In the genomic region with DNA sequence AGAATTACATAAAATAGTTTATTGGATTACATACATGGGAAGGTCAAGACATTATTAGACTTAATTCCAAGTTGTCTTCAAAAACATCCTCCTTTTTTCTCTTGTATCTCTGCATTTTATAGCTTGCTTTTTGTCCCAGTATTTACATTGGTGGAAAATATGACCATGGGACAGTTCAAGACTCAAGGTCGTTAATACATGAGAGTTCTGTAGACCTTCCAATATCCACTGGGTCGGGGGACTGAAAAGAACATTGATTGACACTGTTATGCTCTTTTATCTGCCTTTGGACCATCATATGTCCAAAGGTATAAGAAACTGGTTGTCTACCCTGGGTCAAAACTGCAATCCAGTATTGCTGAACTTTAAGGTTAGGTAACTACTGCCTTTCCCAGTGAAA, we compare ENCODE assay signal across 1 cellular context.
TF ChIP-seq lines count a peak whose summit lies in the region.

No MANE protein-coding gene starts in this region.

TF ChIP-seq in HepG2, 621 proteins besides CTCF, POLR2A, EP300 and RAD21 (continued from another document and continues in another):
- TF ChIP-seq, protein P1, sequence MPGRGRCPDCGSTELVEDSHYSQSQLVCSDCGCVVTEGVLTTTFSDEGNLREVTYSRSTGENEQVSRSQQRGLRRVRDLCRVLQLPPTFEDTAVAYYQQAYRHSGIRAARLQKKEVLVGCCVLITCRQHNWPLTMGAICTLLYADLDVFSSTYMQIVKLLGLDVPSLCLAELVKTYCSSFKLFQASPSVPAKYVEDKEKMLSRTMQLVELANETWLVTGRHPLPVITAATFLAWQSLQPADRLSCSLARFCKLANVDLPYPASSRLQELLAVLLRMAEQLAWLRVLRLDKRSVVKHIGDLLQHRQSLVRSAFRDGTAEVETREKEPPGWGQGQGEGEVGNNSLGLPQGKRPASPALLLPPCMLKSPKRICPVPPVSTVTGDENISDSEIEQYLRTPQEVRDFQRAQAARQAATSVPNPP (CRISPR knock-in tag; IDR thresholded peaks at IDR 0.05), result no peak
- TF ChIP-seq RNF2 (conservative IDR thresholded peaks at IDR 0.05; ENCODE audit: low read depth) (no peak), BRD4 (CRISPR knock-in tag; IDR thresholded peaks at IDR 0.05) (no peak), ZNF816 (CRISPR knock-in tag; IDR thresholded peaks at IDR 0.05; ENCODE audit: borderline replicate concordance) (no peak), TEAD2 (CRISPR knock-in tag; IDR thresholded peaks at IDR 0.05) (no peak), MXI1 (IDR thresholded peaks at IDR 0.05; ENCODE audit: borderline replicate concordance, low read depth, low read length) (no peak), HNRNPUL1 (IDR thresholded peaks at IDR 0.05; ENCODE audit: low read depth, low read length) (no peak), ARID5B (CRISPR knock-in tag; IDR thresholded peaks at IDR 0.05) (peak; percentile 66), FOXP1 (IDR thresholded peaks at IDR 0.05) (no peak), FOXP1 (CRISPR knock-in tag; IDR thresholded peaks at IDR 0.05) (no peak), GATAD2A (CRISPR knock-in tag; IDR thresholded peaks at IDR 0.05) (peak; percentile 53; the same call in 1 of the 2 replicates), ATAD3A (CRISPR knock-in tag; IDR thresholded peaks at IDR 0.05) (no peak), HMG20A (CRISPR knock-in tag; IDR thresholded peaks at IDR 0.05; ENCODE audit: borderline replicate concordance) (peak; percentile 39; the same call in 1 of the 2 replicates), CREB1 (IDR thresholded peaks at IDR 0.05) (no peak), CREB1 (CRISPR knock-in tag; IDR thresholded peaks at IDR 0.05) (no peak), ZNF276 (CRISPR knock-in tag; IDR thresholded peaks at IDR 0.05; ENCODE audit: low read depth) (no peak), ETV6 (CRISPR knock-in tag; conservative IDR thresholded peaks at IDR 0.05) (no peak), TMF1 (CRISPR knock-in tag; IDR thresholded peaks at IDR 0.05; ENCODE audit: low read depth) (no peak), SALL2 (CRISPR knock-in tag; IDR thresholded peaks at IDR 0.05) (no peak), ZFP41 (CRISPR knock-in tag; IDR thresholded peaks at IDR 0.05; ENCODE audit: borderline replicate concordance) (no peak), SNRNP70 (IDR thresholded peaks at IDR 0.05; ENCODE audit: low read depth, low read length) (no peak), MAFG (CRISPR knock-in tag; IDR thresholded peaks at IDR 0.05) (no peak), ZNF446 (CRISPR knock-in tag; IDR thresholded peaks at IDR 0.05) (no peak), SUZ12 (IDR thresholded peaks at IDR 0.05; ENCODE audit: low read depth, low read length) (no peak), ZBTB25 (CRISPR knock-in tag; IDR thresholded peaks at IDR 0.05) (0 out of 2 replicates have a peak, but pooled peaks have one; percentile 21), ZSCAN9 (CRISPR knock-in tag; IDR thresholded peaks at IDR 0.05; ENCODE audit: borderline replicate concordance) (0 out of 2 replicates have a peak, but pooled peaks have one; percentile 39), RCOR2 (CRISPR knock-in tag; IDR thresholded peaks at IDR 0.05) (no peak), ZBTB38 (CRISPR knock-in tag; IDR thresholded peaks at IDR 0.05) (no peak), ZNF329 (CRISPR knock-in tag; IDR thresholded peaks at IDR 0.05; ENCODE audit: low read depth) (no peak), ZNF644 (CRISPR knock-in tag; IDR thresholded peaks at IDR 0.05; ENCODE audit: low read depth) (peak; percentile 33; the same call in 1 of the 2 replicates), ZNF660 (CRISPR knock-in tag; IDR thresholded peaks at IDR 0.05; ENCODE audit: borderline replicate concordance, low read depth) (no peak), MXD4 (CRISPR knock-in tag; IDR thresholded peaks at IDR 0.05) (no peak), NFATC3 (CRISPR knock-in tag; IDR thresholded peaks at IDR 0.05) (no peak), KLF15 (CRISPR knock-in tag; IDR thresholded peaks at IDR 0.05; ENCODE audit: borderline replicate concordance) (no peak), EEA1 (CRISPR knock-in tag; IDR thresholded peaks at IDR 0.05; ENCODE audit: borderline replicate concordance) (no peak), CEBPG (CRISPR knock-in tag; IDR thresholded peaks at IDR 0.05) (no peak), MED13 (CRISPR knock-in tag; IDR thresholded peaks at IDR 0.05) (no peak), CENPBD1 (CRISPR knock-in tag; IDR thresholded peaks at IDR 0.05; ENCODE audit: borderline replicate concordance, low read depth) (no peak), ZMAT5 (CRISPR knock-in tag; IDR thresholded peaks at IDR 0.05; ENCODE audit: borderline replicate concordance, low read depth) (no peak), SSRP1 (CRISPR knock-in tag; IDR thresholded peaks at IDR 0.05) (no peak), FOXA1 (IDR thresholded peaks at IDR 0.05) (no peak), FOXA1 (CRISPR knock-in tag; IDR thresholded peaks at IDR 0.05) (peak; percentile 54), FOXK1 (CRISPR knock-in tag; IDR thresholded peaks at IDR 0.05; ENCODE audit: borderline replicate concordance, low read depth) (no peak), NR1H2 (CRISPR knock-in tag; IDR thresholded peaks at IDR 0.05; ENCODE audit: borderline replicate concordance, low read depth) (no peak), POLR2AphosphoS2 (IDR thresholded peaks at IDR 0.05; ENCODE audit: low read depth, low read length) (no peak), AHR (CRISPR knock-in tag; IDR thresholded peaks at IDR 0.05) (no peak)
- TF ChIP-seq, protein P2, sequence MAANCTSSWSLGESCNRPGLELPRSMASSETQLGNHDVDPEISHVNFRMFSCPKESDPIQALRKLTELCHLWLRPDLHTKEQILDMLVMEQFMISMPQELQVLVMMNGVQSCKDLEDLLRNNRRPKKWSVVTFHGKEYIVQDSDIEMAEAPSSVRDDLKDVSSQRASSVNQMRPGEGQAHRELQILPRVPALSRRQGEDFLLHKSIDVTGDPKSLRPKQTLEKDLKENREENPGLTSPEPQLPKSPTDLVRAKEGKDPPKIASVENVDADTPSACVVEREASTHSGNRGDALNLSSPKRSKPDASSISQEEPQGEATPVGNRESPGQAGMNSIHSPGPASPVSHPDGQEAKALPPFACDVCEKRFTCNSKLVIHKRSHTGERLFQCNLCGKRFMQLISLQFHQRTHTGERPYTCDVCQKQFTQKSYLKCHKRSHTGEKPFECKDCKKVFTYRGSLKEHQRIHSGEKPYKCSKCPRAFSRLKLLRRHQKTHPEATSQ (CRISPR knock-in tag; IDR thresholded peaks at IDR 0.05; ENCODE audit: borderline replicate concordance), result no peak
- TF ChIP-seq, protein P3, sequence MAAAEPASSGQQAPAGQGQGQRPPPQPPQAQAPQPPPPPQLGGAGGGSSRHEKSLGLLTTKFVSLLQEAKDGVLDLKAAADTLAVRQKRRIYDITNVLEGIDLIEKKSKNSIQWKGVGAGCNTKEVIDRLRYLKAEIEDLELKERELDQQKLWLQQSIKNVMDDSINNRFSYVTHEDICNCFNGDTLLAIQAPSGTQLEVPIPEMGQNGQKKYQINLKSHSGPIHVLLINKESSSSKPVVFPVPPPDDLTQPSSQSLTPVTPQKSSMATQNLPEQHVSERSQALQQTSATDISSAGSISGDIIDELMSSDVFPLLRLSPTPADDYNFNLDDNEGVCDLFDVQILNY (CRISPR knock-in tag; conservative IDR thresholded peaks at IDR 0.05), result no peak
- TF ChIP-seq, protein P4, sequence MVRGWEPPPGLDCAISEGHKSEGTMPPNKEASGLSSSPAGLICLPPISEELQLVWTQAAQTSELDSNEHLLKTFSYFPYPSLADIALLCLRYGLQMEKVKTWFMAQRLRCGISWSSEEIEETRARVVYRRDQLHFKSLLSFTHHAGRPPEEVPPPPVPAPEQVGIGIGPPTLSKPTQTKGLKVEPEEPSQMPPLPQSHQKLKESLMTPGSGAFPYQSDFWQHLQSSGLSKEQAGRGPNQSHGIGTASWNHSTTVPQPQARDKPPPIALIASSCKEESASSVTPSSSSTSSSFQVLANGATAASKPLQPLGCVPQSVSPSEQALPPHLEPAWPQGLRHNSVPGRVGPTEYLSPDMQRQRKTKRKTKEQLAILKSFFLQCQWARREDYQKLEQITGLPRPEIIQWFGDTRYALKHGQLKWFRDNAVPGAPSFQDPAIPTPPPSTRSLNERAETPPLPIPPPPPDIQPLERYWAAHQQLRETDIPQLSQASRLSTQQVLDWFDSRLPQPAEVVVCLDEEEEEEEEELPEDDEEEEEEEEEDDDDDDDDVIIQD (CRISPR knock-in tag; IDR thresholded peaks at IDR 0.05; ENCODE audit: low read depth), result peak; percentile 82; the same call in 1 of the 2 replicates
- TF ChIP-seq, protein P5, sequence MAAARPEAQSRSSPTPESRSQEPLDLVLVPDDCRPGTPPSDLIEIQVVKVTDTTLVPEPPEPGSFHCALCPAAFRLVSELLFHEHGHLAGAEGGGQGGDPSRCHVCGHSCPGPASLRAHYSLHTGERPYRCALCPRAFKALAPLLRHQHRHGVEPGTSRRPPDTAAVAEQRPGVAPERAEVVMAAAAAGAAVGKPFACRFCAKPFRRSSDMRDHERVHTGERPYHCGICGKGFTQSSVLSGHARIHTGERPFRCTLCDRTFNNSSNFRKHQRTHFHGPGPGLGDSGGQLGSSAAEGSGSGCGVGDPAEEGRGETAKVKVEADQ (CRISPR knock-in tag; IDR thresholded peaks at IDR 0.05; ENCODE audit: borderline replicate concordance), result no peak
- TF ChIP-seq, protein P6, sequence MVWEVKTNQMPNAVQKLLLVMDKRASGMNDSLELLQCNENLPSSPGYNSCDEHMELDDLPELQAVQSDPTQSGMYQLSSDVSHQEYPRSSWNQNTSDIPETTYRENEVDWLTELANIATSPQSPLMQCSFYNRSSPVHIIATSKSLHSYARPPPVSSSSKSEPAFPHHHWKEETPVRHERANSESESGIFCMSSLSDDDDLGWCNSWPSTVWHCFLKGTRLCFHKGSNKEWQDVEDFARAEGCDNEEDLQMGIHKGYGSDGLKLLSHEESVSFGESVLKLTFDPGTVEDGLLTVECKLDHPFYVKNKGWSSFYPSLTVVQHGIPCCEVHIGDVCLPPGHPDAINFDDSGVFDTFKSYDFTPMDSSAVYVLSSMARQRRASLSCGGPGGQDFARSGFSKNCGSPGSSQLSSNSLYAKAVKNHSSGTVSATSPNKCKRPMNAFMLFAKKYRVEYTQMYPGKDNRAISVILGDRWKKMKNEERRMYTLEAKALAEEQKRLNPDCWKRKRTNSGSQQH (CRISPR knock-in tag; IDR thresholded peaks at IDR 0.05; ENCODE audit: low read depth), result no peak
- TF ChIP-seq, protein P7, sequence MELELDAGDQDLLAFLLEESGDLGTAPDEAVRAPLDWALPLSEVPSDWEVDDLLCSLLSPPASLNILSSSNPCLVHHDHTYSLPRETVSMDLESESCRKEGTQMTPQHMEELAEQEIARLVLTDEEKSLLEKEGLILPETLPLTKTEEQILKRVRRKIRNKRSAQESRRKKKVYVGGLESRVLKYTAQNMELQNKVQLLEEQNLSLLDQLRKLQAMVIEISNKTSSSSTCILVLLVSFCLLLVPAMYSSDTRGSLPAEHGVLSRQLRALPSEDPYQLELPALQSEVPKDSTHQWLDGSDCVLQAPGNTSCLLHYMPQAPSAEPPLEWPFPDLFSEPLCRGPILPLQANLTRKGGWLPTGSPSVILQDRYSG (CRISPR knock-in tag; IDR thresholded peaks at IDR 0.05), result no peak
